1 cellular context compared by ENCODE assay signal in genomic region chr3:14806641-14807263, GRCh38.
TF ChIP-seq lines count a peak whose summit lies in the region.

No MANE protein-coding gene starts in this region.

TF ChIP-seq in GM12878, 131 proteins besides CTCF, POLR2A, EP300 and RAD21 (continued from another document):
- TF ChIP-seq ATF2 (IDR thresholded peaks at IDR 0.05; ENCODE audit: low read length) = 0 out of 2 replicates have a peak, but pooled peaks have one; percentile 20
